8 cellular contexts compared by ENCODE assay signal in the genomic region with DNA sequence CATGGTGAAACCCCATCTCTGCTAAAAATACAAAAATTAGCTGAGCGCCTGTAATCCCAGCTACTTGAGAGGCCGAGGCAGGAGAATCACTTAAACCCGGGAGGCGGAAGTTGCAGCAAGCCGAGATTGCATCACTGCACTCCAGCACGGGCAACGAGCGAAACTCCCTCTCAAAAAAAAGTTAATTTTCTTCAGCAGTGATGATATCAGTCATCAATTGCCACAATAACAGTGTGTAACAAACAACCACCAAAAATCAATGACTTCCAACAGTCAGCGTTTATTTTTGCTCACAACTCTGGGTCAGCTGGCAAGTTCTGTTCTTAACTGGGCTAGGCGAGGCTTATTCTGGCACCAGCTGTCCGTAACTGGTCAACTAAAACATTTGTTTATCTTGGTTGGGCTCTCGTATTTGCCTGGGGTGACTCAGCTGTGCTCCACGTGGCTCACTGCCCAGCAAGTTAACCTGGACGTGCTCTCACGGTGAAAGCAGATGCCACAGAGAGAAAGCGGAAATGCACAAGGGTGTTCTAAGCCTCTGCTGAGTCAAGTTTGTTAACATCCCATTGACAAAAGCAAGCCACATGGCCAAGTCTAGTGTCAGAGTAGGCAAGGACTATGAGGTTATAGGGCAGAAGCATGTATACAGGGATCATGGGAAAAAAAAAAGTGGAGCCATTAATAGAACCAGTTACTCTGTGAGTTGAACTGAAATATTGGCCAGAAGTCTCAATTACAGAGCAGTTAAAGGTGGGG. TPM values are rescaled to one million over a fixed set of nuclear protein-coding genes. Genes with fewer than 3 reads are reported as not detected.
DNase-seq lines count a peak whose midpoint lies in the region; ATAC-seq and TF ChIP-seq lines count a peak whose summit lies in the region.

No MANE protein-coding gene starts in this region.

- H3K27ac ChIP-seq in caudate nucleus (ENCODE audit: low read depth, low read length) (peak overlapping the region; percentile 8), left lung (peak overlapping the region; percentile 52 to 58)

- H3K36me3 ChIP-seq in left lung: no peaks in the 10 kb centered on the region

- no peak for TF ChIP-seq CTCF in left lung (IDR thresholded peaks at IDR 0.05)

- no peaks in the 10 kb centered on the region for H3K27me3 ChIP-seq in left lung

- H3K9me3 ChIP-seq in left lung: no peaks in the 10 kb centered on the region

- DNase-seq in GM04504 (ENCODE audit: low read depth) (peak; percentile 70), NCI-H510A (lab: John Stamatoyannopoulos, UW) (peak; percentile 89), caudate nucleus (lab: John Stamatoyannopoulos, UW) (peak in 1 of 61 donors; percentile 11), left lung (peak; percentile 83 to 85), ureter (ENCODE audit: low spot score) (peak; percentile 94), NCI-H128 (lab: John Stamatoyannopoulos, UW; ENCODE audit: unreplicated experiment) (no peak), GM19240 (ENCODE audit: insufficient read length, low spot score) (no peak)
- no peak for DNase-seq in activated naive CD4-positive, alpha-beta T cell (lab: John Stamatoyannopoulos, UW)

- intact Hi-C loops in left lung (cut with DNase I): no loop called here

- H3K4me3 ChIP-seq in left lung: no peak overlapping the region

- ATAC-seq in left lung: peak; percentile 91

- H3K4me1 ChIP-seq in left lung: peaks cover 6 to 7% of the 10 kb centered on the region in 2 donors

RNA-seq across cellular contexts. Expression of gene LHFPL7, which starts 52.1 kb away (rescaled TPM):
- total RNA-seq in left lung: not detected
- total RNA-seq in ureter: not detected

RNA-seq across cellular contexts. Expression of gene KIAA1671, which starts 58.1 kb away (rescaled TPM):
- total RNA-seq in left lung (10 to 100 TPM; 31.9 to 35.0 TPM), ureter (43.7 TPM)

Comparison
In these comparisons a context has a peak if more than half of its experiments do, and no peak if none do; other contexts are left out.
1. DNase-seq: peak in GM04504 (single experiment), NCI-H510A (single experiment), left lung (2 of 2) and ureter (single experiment); none in activated naive CD4-positive, alpha-beta T cell (0 of 4), NCI-H128 (single experiment) and GM19240 (single experiment).